19 cellular contexts compared by ENCODE assay signal in genomic region chr1:53799141-53799540, GRCh38.
"Had no signal": no experiment of that assay in that cellular context is flagged by ENCODE, and none has a peak within 500 bp of the region (broad histone marks: within the 10 kb centered on the region; RNA-seq: fewer than 3 reads in every experiment).

No MANE protein-coding gene starts in this region.

- H3K27me3 Mint-ChIP-seq: memory B cell had no signal

- H3K27ac Mint-ChIP-seq: memory B cell, nephron had no signal

- FAIRE-seq: kidney, small intestine had no signal

- H3K4me3 Mint-ChIP-seq: memory B cell, nephron had no signal

- H3K4me3 ChIP-seq: dorsolateral prefrontal cortex, left ventricle myocardium inferior, right atrium auricular region, transverse colon had no signal

- H3K27me3 ChIP-seq: dorsolateral prefrontal cortex, right atrium auricular region, transverse colon had no signal

- H3K4me1 Mint-ChIP-seq: memory B cell, nephron had no signal

- H3K4me1 ChIP-seq: left ventricle myocardium inferior, right atrium auricular region, transverse colon had no signal

- H3K9me3 ChIP-seq: left ventricle myocardium inferior, right atrium auricular region, transverse colon had no signal

- H3K9me3 Mint-ChIP-seq: memory B cell, nephron had no signal

- DNase-seq: activated CD4-positive, alpha-beta T cell treated with anti-CD3 and anti-CD28 coated beads, Interleukin-2, amount 50 U/mL, for 1 hour; activated CD8-positive, alpha-beta memory T cell treated with anti-CD3 and anti-CD28 coated beads for 24 hours; activated naive CD4-positive, alpha-beta T cell; aorta; dorsolateral prefrontal cortex; glutamatergic neuron; hypothalamus; kidney; left ventricle myocardium inferior; nucleus accumbens; posterior cingulate gyrus; small intestine; stimulated activated CD4-positive, alpha-beta T cell treated with anti-CD3 and anti-CD28 coated beads, Interleukin-4, amount 100 ng/mL, for 4 hours; stimulated activated CD8-positive, alpha-beta memory T cell treated with anti-CD3 and anti-CD28 coated beads, Interleukin-4, amount 100 ng/mL, for 48 hours; stimulated activated naive CD8-positive, alpha-beta T cell treated with anti-CD3 and anti-CD28 coated beads, Interleukin-15, Interleukin-2, amounts not matched to agents 100 U/mL and 50 U/mL, for 24 hours; transverse colon had no signal

- H3K27ac ChIP-seq: dorsolateral prefrontal cortex, left ventricle myocardium inferior, right atrium auricular region, transverse colon had no signal

- ATAC-seq: stimulated activated naive CD8-positive, alpha-beta T cell treated with anti-CD3 and anti-CD28 coated beads, Interleukin-15, Interleukin-2, amounts not matched to agents 100 U/mL and 50 U/mL, for 24 hours had no signal
